8 cellular contexts compared by ENCODE assay signal in the genomic region with DNA sequence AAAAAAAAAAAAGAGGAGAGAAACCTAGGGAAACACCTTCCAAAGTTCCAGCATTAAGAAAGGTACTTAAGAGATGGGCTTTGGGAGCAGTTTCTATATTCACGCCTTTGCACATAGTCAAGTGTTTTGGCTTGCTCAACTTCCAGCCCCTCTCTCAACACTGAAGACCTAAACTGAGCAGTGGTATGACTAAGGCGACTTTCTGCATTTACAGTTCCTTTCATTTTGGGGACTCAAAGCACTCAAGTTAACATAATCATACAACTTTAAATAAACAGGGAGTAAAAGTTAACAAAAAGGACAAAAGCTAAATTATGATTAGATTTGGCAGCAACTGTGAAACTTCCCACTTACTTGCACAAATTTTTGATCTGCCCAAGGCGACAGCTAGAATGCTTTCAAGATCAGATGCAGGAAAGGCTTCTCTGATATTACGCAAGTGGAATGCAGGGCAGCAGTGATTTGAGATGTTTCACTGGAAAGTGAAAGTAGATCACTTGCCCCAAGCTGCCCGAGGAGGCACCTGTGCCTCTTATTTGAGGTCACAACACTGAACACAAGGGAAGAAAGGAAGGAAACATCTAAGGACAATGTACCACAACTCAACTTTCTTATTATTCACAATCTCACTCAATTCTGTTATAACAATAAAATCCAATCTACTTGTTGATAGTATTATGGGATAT.
DNase-seq lines count a peak whose midpoint lies in the region; ATAC-seq and TF ChIP-seq lines count a peak whose summit lies in the region.

No MANE protein-coding gene starts in this region.

- TF ChIP-seq EP300 in upper lobe of left lung (IDR thresholded peaks at IDR 0.05) (no peak), esophagus muscularis mucosa (IDR thresholded peaks at IDR 0.05) (no peak)

- ATAC-seq in upper lobe of left lung (ENCODE audit: low FRiP score in 2 of 2) (peak; percentile 55 to 71), GM18517 (IDR thresholded peaks at IDR 0.05; ENCODE audit: unreplicated experiment) (no peak), GM19467 (IDR thresholded peaks at IDR 0.05; ENCODE audit: unreplicated experiment) (no peak)

- peak; percentile 64 for DNase-seq in activated effector memory CD4-positive, alpha-beta T cell treated with anti-CD3 and anti-CD28 coated beads, Interleukin-2, amount 50 U/mL, for 16 hours
- DNase-seq in activated effector memory CD4-positive, alpha-beta T cell treated with Interleukin-2 at 50 U/mL for 16 hours, result no peak
- DNase-seq in SW480 (ENCODE audit: low spot score) (peak; percentile 68), fibroblast of pulmonary artery (ENCODE audit: low read depth) (peak; percentile 26), upper lobe of left lung (peak in 1 of 2 donors; percentile 69), esophagus muscularis mucosa (ENCODE audit: extremely low spot score) (no peak)

- H3K27ac ChIP-seq in upper lobe of left lung (peak overlapping the region in 3 of 4 donors; percentile 14 to 51 (median 36)), esophagus muscularis mucosa (replicated peaks in 1 of 4) (no peak overlapping the region)

- H3K4me1 ChIP-seq in upper lobe of left lung (peaks cover 0 to 9% (median 8%) of the 10 kb centered on the region in 4 donors), esophagus muscularis mucosa (peaks cover 0 to 10% (median 7%) of the 10 kb centered on the region in 4 donors)

- TF ChIP-seq CTCF in fibroblast of pulmonary artery (IDR thresholded peaks at IDR 0.05; ENCODE audit: low read length, missing control alignments) (no peak), upper lobe of left lung (IDR thresholded peaks at IDR 0.05) (no peak), esophagus muscularis mucosa (IDR thresholded peaks at IDR 0.05) (no peak)

- H3K4me3 ChIP-seq in fibroblast of pulmonary artery (replicated peaks; ENCODE audit: low read depth, low read length) (no peak overlapping the region), upper lobe of left lung (peak overlapping the region in 2 of 4 donors; percentile 27 to 28), esophagus muscularis mucosa (no peak overlapping the region)

- intact Hi-C loops in esophagus muscularis mucosa (cut with DNase I), result no loop called here

- H3K9me3 ChIP-seq in upper lobe of left lung (no peaks in the 10 kb centered on the region), esophagus muscularis mucosa (no peaks in the 10 kb centered on the region)

- 11 to 17% methylated on average over 5 of the region's 5 CpGs for WGBS in upper lobe of left lung, 2 donors
- WGBS in esophagus muscularis mucosa, result 67% methylated on average over 5 of the region's 5 CpGs

- TF ChIP-seq POLR2A in upper lobe of left lung (IDR thresholded peaks at IDR 0.05) (no peak), esophagus muscularis mucosa (IDR thresholded peaks at IDR 0.05; ENCODE audit: low read depth) (no peak)

- H3K36me3 ChIP-seq in upper lobe of left lung, result no peaks in the 10 kb centered on the region
- peaks cover 0 to 7% (median 2%) of the 10 kb centered on the region in 4 donors for H3K36me3 ChIP-seq in esophagus muscularis mucosa

- H3K27me3 ChIP-seq in upper lobe of left lung (no peaks in the 10 kb centered on the region), esophagus muscularis mucosa (no peaks in the 10 kb centered on the region)

Comparison
In these comparisons a context has a peak if more than half of its experiments do, and no peak if none do; other contexts are left out.
1. DNase-seq: peak in activated effector memory CD4-positive, alpha-beta T cell treated with anti-CD3 and anti-CD28 coated beads, Interleukin-2, amount 50 U/mL, for 16 hours (single experiment), SW480 (single experiment) and fibroblast of pulmonary artery (single experiment); none in activated effector memory CD4-positive, alpha-beta T cell treated with Interleukin-2 at 50 U/mL for 16 hours (single experiment) and esophagus muscularis mucosa (single experiment).
2. ATAC-seq: peak in upper lobe of left lung (2 of 2); none in GM18517 (single experiment) and GM19467 (single experiment).
3. H3K27ac ChIP-seq: peak in upper lobe of left lung (3 of 4); none in esophagus muscularis mucosa (0 of 4).